ENCODE assay signal across 28 cellular contexts in genomic region chr2:233822781-233823730, GRCh38. TPM values are rescaled to one million over a fixed set of nuclear protein-coding genes. Genes with fewer than 3 reads are reported as not detected.
DNase-seq lines count a peak whose midpoint lies in the region; ATAC-seq and TF ChIP-seq lines count a peak whose summit lies in the region.
"Had no signal": no experiment of that assay in that cellular context is flagged by ENCODE, and none has a peak within 500 bp of the region (broad histone marks: within the 10 kb centered on the region; RNA-seq: fewer than 3 reads in every experiment).

No MANE protein-coding gene starts in this region.

- H3K27me3 Mint-ChIP-seq in stimulated activated naive CD8-positive, alpha-beta T cell treated with anti-CD3 and anti-CD28 coated beads, Interleukin-15, amount 100 ng/mL, for 72 hours, result no peaks in the 10 kb centered on the region
- H3K27me3 Mint-ChIP-seq in neural crest cell (ENCODE audit: low read depth), result no peaks in the 10 kb centered on the region

- no peak for DNase-seq in stimulated activated naive CD8-positive, alpha-beta T cell treated with anti-CD3 and anti-CD28 coated beads, Interleukin-15, Interleukin-2, amounts not matched to agents 100 U/mL and 50 U/mL, for 24 hours
- DNase-seq in stimulated activated naive CD8-positive, alpha-beta T cell treated with anti-CD3 and anti-CD28 coated beads, Interleukin-15, amount 100 ng/mL, for 72 hours, result no peak
- DNase-seq in erythroblast (lab: John Stamatoyannopoulos, UW) (peak; percentile 44 to 59), neural crest cell (ENCODE audit: low read depth, low spot score) (no peak), aorta (peak; percentile 26 to 27), NCI-H128 (lab: John Stamatoyannopoulos, UW; ENCODE audit: unreplicated experiment) (no peak), foreskin melanocyte (no peak), OCI-M1 (lab: John Stamatoyannopoulos, UW) (no peak)
- DNase-seq: activated CD4-positive, alpha-beta T cell treated with anti-CD3 and anti-CD28 coated beads, Interleukin-2, amount 50 U/mL, for 48 hours; activated naive CD8-positive, alpha-beta T cell treated with anti-CD3 and anti-CD28 coated beads for 36 hours; activated T-cell treated with anti-CD3 and anti-CD28 coated beads, Interleukin-2, amount 50 U/mL, for 48 hours; body of pancreas; cortex of kidney; DMS79 treated with DMSO at 0.1 percent for 48 hours; KBM-7; mesendoderm; NCI-H1092 treated with DMSO at 0.1 percent for 48 hours; NCI-H2107; NCI-H524; SHP77 treated with DMSO at 0.1 percent for 48 hours; stimulated activated CD4-positive, alpha-beta T cell treated with anti-CD3 and anti-CD28 coated beads, Interleukin-15, amount 100 ng/mL, for 24 hours; thyroid gland had no signal

- no peak for TF ChIP-seq CTCF in neural crest cell (conservative IDR thresholded peaks at IDR 0.05)

- no peak overlapping the region for H3K4me3 Mint-ChIP-seq in stimulated activated naive CD8-positive, alpha-beta T cell treated with anti-CD3 and anti-CD28 coated beads, Interleukin-15, amount 100 ng/mL, for 72 hours
- H3K4me3 Mint-ChIP-seq in neural crest cell, result no peak overlapping the region
- H3K4me3 Mint-ChIP-seq: activated naive CD8-positive, alpha-beta T cell treated with anti-CD3 and anti-CD28 coated beads for 36 hours; T-helper 17 cell had no signal

- peak; percentile 9 for ATAC-seq in stimulated activated naive CD8-positive, alpha-beta T cell treated with anti-CD3 and anti-CD28 coated beads, Interleukin-15, Interleukin-2, amounts not matched to agents 100 U/mL and 50 U/mL, for 24 hours
- no peak for ATAC-seq in stimulated activated naive CD8-positive, alpha-beta T cell treated with anti-CD3 and anti-CD28 coated beads, Interleukin-15, amount 100 ng/mL, for 72 hours
- ATAC-seq in aorta (ENCODE audit: low FRiP score), result no peak
- ATAC-seq: body of pancreas, T-helper 17 cell had no signal

- H3K27me3 ChIP-seq in aorta (ENCODE audit: control insufficient read depth in 1 of 2, insufficient read depth in 2 of 2, low read length in 1 of 2), result no peaks in the 10 kb centered on the region
- H3K27me3 ChIP-seq: body of pancreas, hepatocyte, thyroid gland had no signal

- no peaks in the 10 kb centered on the region for H3K4me1 Mint-ChIP-seq in stimulated activated naive CD8-positive, alpha-beta T cell treated with anti-CD3 and anti-CD28 coated beads, Interleukin-15, amount 100 ng/mL, for 72 hours
- H3K4me1 Mint-ChIP-seq in neural crest cell, result no peaks in the 10 kb centered on the region
- H3K4me1 Mint-ChIP-seq: activated naive CD8-positive, alpha-beta T cell treated with anti-CD3 and anti-CD28 coated beads for 36 hours had no signal

- no peak overlapping the region for H3K4me3 ChIP-seq in aorta (ENCODE audit: low read length in 2 of 2)
- H3K4me3 ChIP-seq: body of pancreas, hepatocyte, thyroid gland had no signal

- H3K4me1 ChIP-seq in aorta (ENCODE audit: control insufficient read depth in 1 of 2, insufficient read depth in 2 of 2, low read length in 2 of 2), result no peaks in the 10 kb centered on the region
- H3K4me1 ChIP-seq: body of pancreas, thyroid gland had no signal

- H3K36me3 ChIP-seq in aorta (ENCODE audit: control insufficient read depth in 1 of 2, insufficient read depth in 2 of 2, low read length in 1 of 2), result no peaks in the 10 kb centered on the region
- H3K36me3 ChIP-seq: thyroid gland had no signal

- no peaks in the 10 kb centered on the region for H3K9me3 ChIP-seq in aorta (ENCODE audit: control insufficient read depth, low read length)
- H3K9me3 ChIP-seq: body of pancreas, thyroid gland had no signal

- no peak for TF ChIP-seq POLR2A in erythroblast (IDR thresholded peaks at IDR 0.05; ENCODE audit: low read length)

- no peak overlapping the region for H3K27ac Mint-ChIP-seq in stimulated activated naive CD8-positive, alpha-beta T cell treated with anti-CD3 and anti-CD28 coated beads, Interleukin-15, amount 100 ng/mL, for 72 hours
- H3K27ac Mint-ChIP-seq in neural crest cell (ENCODE audit: unreplicated experiment), result peak overlapping the region; percentile 43
- H3K27ac Mint-ChIP-seq: activated naive CD8-positive, alpha-beta T cell treated with anti-CD3 and anti-CD28 coated beads for 36 hours; T-helper 17 cell had no signal

- no peaks in the 10 kb centered on the region for H3K36me3 Mint-ChIP-seq in neural crest cell (ENCODE audit: low read depth)
- H3K36me3 Mint-ChIP-seq: activated naive CD8-positive, alpha-beta T cell treated with anti-CD3 and anti-CD28 coated beads for 36 hours had no signal

- WGBS in aorta, 2 donors, result 79 to 80% methylated on average over 25 of the region's 25 CpGs

- no peak overlapping the region for H3K27ac ChIP-seq in aorta (ENCODE audit: low read depth in 1 of 2, low read length in 2 of 2)
- H3K27ac ChIP-seq: body of pancreas, hepatocyte, thyroid gland, VCaP had no signal

- no peaks in the 10 kb centered on the region for H3K9me3 Mint-ChIP-seq in stimulated activated naive CD8-positive, alpha-beta T cell treated with anti-CD3 and anti-CD28 coated beads, Interleukin-15, amount 100 ng/mL, for 72 hours
- no peaks in the 10 kb centered on the region for H3K9me3 Mint-ChIP-seq in neural crest cell
- H3K9me3 Mint-ChIP-seq: activated naive CD8-positive, alpha-beta T cell treated with anti-CD3 and anti-CD28 coated beads for 36 hours had no signal

- intact Hi-C loops in aorta (cut with DNase I), result no loop called here

RNA-seq across cellular contexts. Expression of gene HJURP, which starts 31.3 kb away (rescaled TPM):
- total RNA-seq in neural crest cell (62.3 and 63.6 TPM in 2 replicates), aorta (1 to 10 TPM; 1.1 TPM)
- not detected for polyA plus RNA-seq in aorta

RNA-seq across cellular contexts. Expression of gene MROH2A, which starts 44.9 kb away (rescaled TPM):
- total RNA-seq in neural crest cell (not detected in 2 replicates), aorta (not detected)
- not detected for polyA plus RNA-seq in aorta
- total RNA-seq: activated naive CD8-positive, alpha-beta T cell treated with anti-CD3 and anti-CD28 coated beads for 36 hours; body of pancreas; endothelial cell of umbilical vein; fibroblast of villous mesenchyme; hepatocyte; T-helper 17 cell had no signal
- polyA plus RNA-seq: endothelial cell of umbilical vein, hepatocyte, neural cell had no signal

Comparison
In these comparisons a context has a peak if more than half of its experiments do, and no peak if none do; other contexts are left out.
1. DNase-seq: peak in erythroblast (2 of 2) and aorta (2 of 2); none in stimulated activated naive CD8-positive, alpha-beta T cell treated with anti-CD3 and anti-CD28 coated beads, Interleukin-15, Interleukin-2, amounts not matched to agents 100 U/mL and 50 U/mL, for 24 hours (single experiment), stimulated activated naive CD8-positive, alpha-beta T cell treated with anti-CD3 and anti-CD28 coated beads, Interleukin-15, amount 100 ng/mL, for 72 hours (0 of 2), neural crest cell (single experiment), NCI-H128 (single experiment), foreskin melanocyte (single experiment) and OCI-M1 (single experiment).
2. RNA of gene HJURP, which starts 31.3 kb away (total RNA-seq): 62.3 to 63.6 TPM in neural crest cell; 1.1 TPM in aorta; every median in the first group is over 10 times any median in the second.